24 cellular contexts compared by ENCODE assay signal in genomic region chr17:46042248-46042647, GRCh38. TPM values are rescaled to one million over a fixed set of nuclear protein-coding genes. Genes with fewer than 3 reads are reported as not detected.
"Had no signal": no experiment of that assay in that cellular context is flagged by ENCODE, and none has a peak within 500 bp of the region (broad histone marks: within the 10 kb centered on the region; RNA-seq: fewer than 3 reads in every experiment).

No MANE protein-coding gene starts in this region.

- H3K4me2 ChIP-seq: PC-9 had no signal

- H3K4me3 ChIP-seq: K562, PC-9 had no signal

- FAIRE-seq: bronchial epithelial cell, K562 had no signal

- H2AFZ ChIP-seq: PC-9 had no signal

- H3K27ac ChIP-seq: PC-9 had no signal

- DNase-seq: activated B cell treated with CpG ODN at 0.5 μM for 24 hours; activated CD4-positive, alpha-beta memory T cell treated with anti-CD3 and anti-CD28 coated beads, Interleukin-2, amount 10 ng/mL, durations not matched to agents 7 days and 5 days; activated CD4-positive, alpha-beta T cell treated with anti-CD3 and anti-CD28 coated beads for 1 hour; activated CD4-positive, alpha-beta T cell treated with anti-CD3 and anti-CD28 coated beads, Interleukin-2, amount 50 U/mL, for 1 hour; activated effector memory CD4-positive, alpha-beta T cell treated with Interleukin-2 at 50 U/mL for 16 hours; activated naive CD4-positive, alpha-beta T cell; aorta; Karpas-422; MM.1S; NCI-H1105; NCI-H1436; NCI-H187; NCI-H2081; NCI-H510A treated with DMSO at 0.1 percent for 48 hours; NCI-H69; SIG-M5; T-helper 17 cell; T-helper 9 cell had no signal

- ATAC-seq: K562, T-helper 17 cell had no signal

RNA-seq across cellular contexts. Expression of gene STH, which starts 43.2 kb away (rescaled TPM):
- total RNA-seq: activated B cell treated with CpG ODN at 0.5 μM for 24 hours; activated CD4-positive, alpha-beta memory T cell treated with anti-CD3 and anti-CD28 coated beads, Interleukin-2, amount 10 ng/mL, durations not matched to agents 7 days and 5 days; activated CD8-positive, alpha-beta memory T cell treated with anti-CD3 and anti-CD28 coated beads for 36 hours; activated T-helper 1 cell treated with anti-CD3 and anti-CD28 coated beads, Interleukin-12 subunit alpha, Interleukin-12 subunit beta, Interleukin-2, Interleukin-4 antibody, amounts not matched to agents 30 ng/mL and 10 ng/mL and 1 ng/mL, durations not matched to agents 14 hours and 24 hours and 36 hours; aorta; bronchial epithelial cell; K562; PC-9; RPMI7951; T-helper 17 cell had no signal
- polyA plus RNA-seq: aorta, K562 had no signal
